In genomic region chr9:108467653-108468324, GRCh38 we compare ENCODE assay signal across 10 cellular contexts.
DNase-seq lines count a peak whose midpoint lies in the region; ATAC-seq lines count a peak whose summit lies in the region.
"Had no signal": no experiment of that assay in that cellular context is flagged by ENCODE, and none has a peak within 500 bp of the region (broad histone marks: within the 10 kb centered on the region; RNA-seq: fewer than 3 reads in every experiment).

No MANE protein-coding gene starts in this region.

- H3K27me3 Mint-ChIP-seq in T-helper 2 cell treated with Interferon-gamma antibody and Interleukin-4, amounts not matched to agents 5 μg/mL and 100 μg/mL, for 36 hours (ENCODE audit: low read depth) = no peaks in the 10 kb centered on the region
- H3K27me3 Mint-ChIP-seq: activated CD8-positive, alpha-beta T cell treated with anti-CD3 and anti-CD28 coated beads for 36 hours had no signal

- H3K9me3 Mint-ChIP-seq in T-helper 2 cell treated with Interferon-gamma antibody and Interleukin-4, amounts not matched to agents 5 μg/mL and 100 μg/mL, for 36 hours = no peaks in the 10 kb centered on the region
- H3K9me3 Mint-ChIP-seq: activated CD8-positive, alpha-beta T cell treated with anti-CD3 and anti-CD28 coated beads for 36 hours had no signal

- H3K4me1 Mint-ChIP-seq in T-helper 2 cell treated with Interferon-gamma antibody and Interleukin-4, amounts not matched to agents 5 μg/mL and 100 μg/mL, for 36 hours (ENCODE audit: low read depth) = no peaks in the 10 kb centered on the region

- intact Hi-C loops in left ventricle myocardium superior (cut with micrococcal nuclease) = no loop called here

- no peaks in the 10 kb centered on the region for H3K36me3 Mint-ChIP-seq in T-helper 2 cell treated with Interferon-gamma antibody and Interleukin-4, amounts not matched to agents 5 μg/mL and 100 μg/mL, for 36 hours (ENCODE audit: low read depth)

- no peak overlapping the region for H3K27ac Mint-ChIP-seq in T-helper 2 cell treated with Interferon-gamma antibody and Interleukin-4, amounts not matched to agents 5 μg/mL and 100 μg/mL, for 36 hours
- H3K27ac Mint-ChIP-seq: activated CD8-positive, alpha-beta T cell treated with anti-CD3 and anti-CD28 coated beads for 36 hours had no signal

- no peak overlapping the region for H3K4me3 Mint-ChIP-seq in T-helper 2 cell treated with Interferon-gamma antibody and Interleukin-4, amounts not matched to agents 5 μg/mL and 100 μg/mL, for 36 hours
- H3K4me3 Mint-ChIP-seq: activated CD8-positive, alpha-beta T cell treated with anti-CD3 and anti-CD28 coated beads for 36 hours had no signal

- peak; percentile 83 for DNase-seq in RPMI7951 (ENCODE audit: low read depth)
- no peak for DNase-seq in left ventricle myocardium superior
- peak; percentile 69 for DNase-seq in stromal cell of bone marrow (ENCODE audit: low read depth)
- DNase-seq in T-helper 2 cell treated with Interferon-gamma antibody and Interleukin-4, amounts not matched to agents 5 μg/mL and 100 μg/mL, for 36 hours (ENCODE audit: low spot score) = no peak
- DNase-seq: activated effector memory CD4-positive, alpha-beta T cell treated with anti-CD3 and anti-CD28 coated beads, Interleukin-2, amount 50 U/mL, for 16 hours; NCI-H510A had no signal

- ATAC-seq in GM21526 (IDR thresholded peaks at IDR 0.05; ENCODE audit: low FRiP score, unreplicated experiment) = peak; percentile 11
- ATAC-seq in left ventricle myocardium superior = peak; percentile 44
- ATAC-seq in GM18517 (IDR thresholded peaks at IDR 0.05; ENCODE audit: unreplicated experiment) = no peak
- ATAC-seq in GM21717 (IDR thresholded peaks at IDR 0.05; ENCODE audit: unreplicated experiment) = no peak
- ATAC-seq: activated CD8-positive, alpha-beta T cell treated with anti-CD3 and anti-CD28 coated beads for 36 hours had no signal

Comparison
In these comparisons a context has a peak if more than half of its experiments do, and no peak if none do; other contexts are left out.
1. ATAC-seq: peak in GM21526 (single experiment) and left ventricle myocardium superior (single experiment); none in GM18517 (single experiment) and GM21717 (single experiment).
2. DNase-seq: peak in RPMI7951 (single experiment) and stromal cell of bone marrow (single experiment); none in left ventricle myocardium superior (single experiment) and T-helper 2 cell treated with Interferon-gamma antibody and Interleukin-4, amounts not matched to agents 5 μg/mL and 100 μg/mL, for 36 hours (single experiment).